In the genomic region with DNA sequence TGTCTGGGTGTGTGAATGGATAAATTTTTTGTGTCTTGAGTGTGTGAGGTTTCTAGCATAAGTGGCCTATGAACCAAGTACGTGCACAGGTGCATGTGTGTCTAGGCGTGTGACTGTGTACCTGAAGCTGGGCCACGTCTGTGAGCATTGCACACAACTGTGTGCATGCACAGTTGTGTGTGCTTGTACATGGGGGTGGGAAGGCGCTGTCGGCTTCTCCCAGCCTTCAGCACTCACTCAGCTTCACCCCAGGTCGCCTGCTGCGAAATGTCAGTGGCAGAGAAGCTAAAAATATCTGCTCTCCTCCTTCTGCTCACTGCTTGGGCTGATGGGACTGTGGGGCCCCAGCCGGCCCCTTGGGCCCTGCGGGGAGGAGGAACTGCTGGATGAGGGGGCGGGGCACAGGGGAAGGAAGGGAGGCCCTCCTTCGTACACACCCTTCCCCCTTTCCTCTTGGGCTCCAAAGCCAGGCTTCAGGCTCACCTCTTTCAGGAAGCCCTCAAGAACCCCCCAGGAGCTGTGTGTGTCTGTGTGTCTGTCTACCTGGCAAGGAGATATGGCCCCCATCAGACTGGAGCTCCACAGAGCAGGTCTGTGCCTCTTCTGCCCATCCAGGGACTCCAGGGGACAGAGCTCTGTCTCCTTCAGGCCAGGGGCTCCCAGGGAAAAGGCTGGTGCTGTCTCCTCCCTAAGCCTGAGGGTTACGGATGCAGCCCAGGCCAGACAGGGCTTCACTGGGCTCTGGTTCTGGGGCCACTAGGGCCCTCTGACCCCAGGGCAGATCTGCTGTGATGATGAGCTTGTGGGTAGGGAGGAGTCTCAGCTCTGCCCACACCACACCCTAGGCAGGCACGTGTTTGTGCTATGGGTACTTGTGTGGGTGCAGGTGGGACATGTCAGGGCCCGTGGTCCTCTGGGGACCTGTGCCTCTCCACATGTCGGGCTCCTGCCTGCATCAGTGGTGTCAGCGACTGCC, we compare ENCODE assay signal across 8 cellular contexts. TPM values are rescaled to one million over a fixed set of nuclear protein-coding genes. Genes with fewer than 3 reads are reported as not detected.
DNase-seq lines count a peak whose midpoint lies in the region; ATAC-seq, FAIRE-seq and TF ChIP-seq lines count a peak whose summit lies in the region.

No MANE protein-coding gene starts in this region.

- ATAC-seq in A549 (peak; percentile 35 to 70; a peak in 4 of 6 replicates), left lung (peak; percentile 52), omental fat pad (ENCODE audit: low FRiP score) (no peak)

- H3K9me3 ChIP-seq in A549 (no peaks in the 10 kb centered on the region), KOPT-K1 (ENCODE audit: insufficient read depth, low read length, poor library complexity, severe bottlenecking) (no peaks in the 10 kb centered on the region), left lung (no peaks in the 10 kb centered on the region)

- H3K4me2 ChIP-seq in A549, result peak overlapping the region; percentile 48

- H3K27me3 Mint-ChIP-seq in T-helper 1 cell treated with Interleukin-12 subunit alpha and Interleukin-12 subunit beta and Interleukin-4 antibody, amounts not matched to agents 30 μg/mL and 1 μg/mL, for 36 hours (ENCODE audit: low read depth), result no peaks in the 10 kb centered on the region

- TF ChIP-seq POLR2A in A549 (IDR thresholded peaks at IDR 0.05; ENCODE audit: low read length), result no peak

- POLR2A ChIA-PET in A549 (lab: Yijun Ruan, JAX), result no interaction called here

- WGBS in A549 (ENCODE audit: missing lambda C conversion rate), result 43% methylated on average over 9 of the region's 16 CpGs

- H3K4me1 ChIP-seq in A549 (peaks cover 26% of the 10 kb centered on the region), left lung (peaks cover 58 to 93% of the 10 kb centered on the region in 2 donors)

- peaks cover 54% of the 10 kb centered on the region for H3K4me1 Mint-ChIP-seq in T-helper 1 cell treated with Interleukin-12 subunit alpha and Interleukin-12 subunit beta and Interleukin-4 antibody, amounts not matched to agents 30 μg/mL and 1 μg/mL, for 36 hours (ENCODE audit: low read depth)

- no peak overlapping the region for H3K4me3 ChIP-seq in A549
- peak overlapping the region in 1 of 2 donors; percentile 19 for H3K4me3 ChIP-seq in left lung

- CTCF ChIA-PET in A549 (lab: Yijun Ruan, JAX), result interaction anchor here (1.1 kb wide), 1 partner anchor 32 kb away, joined by 8 read pairs; no protein-coding TSS in a partner anchor

- intact Hi-C loops in left lung (cut with DNase I), result no loop called here

- TF ChIP-seq EP300 in A549 (IDR thresholded peaks at IDR 0.05), result no peak

- DNase-seq in A549 (ENCODE audit: low read depth in 1 of 2, low spot score in 1 of 2) (peak in 1 of 2 experiments; percentile 37), GM18507 (ENCODE audit: extremely low spot score, insufficient read length, low read depth) (peak; percentile 60), left lung (peak; percentile 83 to 91), omental fat pad (ENCODE audit: low spot score) (no peak)
- DNase-seq in central memory CD4-positive, alpha-beta T cell, result peak; percentile 24
- DNase-seq in stimulated activated CD8-positive, alpha-beta memory T cell treated with anti-CD3 and anti-CD28 coated beads, Interleukin-4, amount 100 ng/mL, for 24 hours (ENCODE audit: low read depth), result peak; percentile 48

- TF ChIP-seq RAD21 in A549 (conservative IDR thresholded peaks at IDR 0.05 in 1 of 2, IDR thresholded peaks at IDR 0.05 in 1 of 2), result no peak

- H3K27ac ChIP-seq in A549 (peak overlapping the region; percentile 61 to 84), KOPT-K1 (ENCODE audit: low read depth, low read length, poor library complexity, severe bottlenecking) (peak overlapping the region; percentile 83), left lung (peak overlapping the region; percentile 71 to 80)

- FAIRE-seq in A549 (lab: Jason Lieb, UNC) (no peak), GM18507 (lab: Jason Lieb, UNC) (peak; percentile 70)

- peak overlapping the region; percentile 62 for H3K27ac Mint-ChIP-seq in T-helper 1 cell treated with Interleukin-12 subunit alpha and Interleukin-12 subunit beta and Interleukin-4 antibody, amounts not matched to agents 30 μg/mL and 1 μg/mL, for 36 hours

- peak overlapping the region; percentile 75 for H3K4me3 Mint-ChIP-seq in T-helper 1 cell treated with Interleukin-12 subunit alpha and Interleukin-12 subunit beta and Interleukin-4 antibody, amounts not matched to agents 30 μg/mL and 1 μg/mL, for 36 hours

- peaks cover 0 to 18% of the 10 kb centered on the region in 2 donors for H3K27me3 ChIP-seq in left lung

- H3K36me3 Mint-ChIP-seq in T-helper 1 cell treated with Interleukin-12 subunit alpha and Interleukin-12 subunit beta and Interleukin-4 antibody, amounts not matched to agents 30 μg/mL and 1 μg/mL, for 36 hours (ENCODE audit: low read depth), result peaks cover 11% of the 10 kb centered on the region

- TF ChIP-seq CTCF in A549 (IDR thresholded peaks at IDR 0.05), result no peak
- no peak for TF ChIP-seq CTCF in left lung (IDR thresholded peaks at IDR 0.05)
- no peak for TF ChIP-seq CTCF in omental fat pad (IDR thresholded peaks at IDR 0.05)

- no peaks in the 10 kb centered on the region for H3K9me3 Mint-ChIP-seq in T-helper 1 cell treated with Interleukin-12 subunit alpha and Interleukin-12 subunit beta and Interleukin-4 antibody, amounts not matched to agents 30 μg/mL and 1 μg/mL, for 36 hours

- H3K36me3 ChIP-seq in KOPT-K1 (ENCODE audit: insufficient read depth, low read length) (no peaks in the 10 kb centered on the region; the same call in 1 of the 2 replicates), left lung (no peaks in the 10 kb centered on the region)

TF ChIP-seq in A549, 52 proteins besides CTCF, POLR2A, EP300 and RAD21:
- TF ChIP-seq KDM1A (IDR thresholded peaks at IDR 0.05; ENCODE audit: low read depth) (no peak), FOSB (CRISPR knock-in tag; IDR thresholded peaks at IDR 0.05) (no peak), ZC3H11A (IDR thresholded peaks at IDR 0.05) (no peak)

RNA-seq across cellular contexts. Expression of gene WASF2, which starts 35.6 kb away (rescaled TPM):
- polyA plus RNA-seq in A549 (2011; rRNA removed) (40.8 and 44.9 TPM in 2 replicates), A549 (2017; fragmentation: RNase III; extraction: RNeasy Plus Mini Kit Qiagen cat#74134 plus additional on column Dnase treatment) (22.7 to 23.4 TPM (median 23.4 TPM) in 3 replicates)
- polyA plus RNA-seq in A549 (2012; cell fraction: cytosol; rRNA removed), result 18.5 and 24.6 TPM in 2 replicates
- polyA plus RNA-seq in A549 (2012; cell fraction: nucleus; rRNA removed), result 21.8 and 24.8 TPM in 2 replicates
- 38.8 and 41.7 TPM in 2 replicates for polyA minus RNA-seq in A549 (2011; rRNA and poly(A)+ RNA removed)
- total RNA-seq in left lung (100 to 1,000 TPM; 108 to 138 TPM), omental fat pad (10 to 100 TPM; 43.4 to 87.8 (median 60.5) TPM)
